8 cellular contexts compared by ENCODE assay signal in the genomic region with DNA sequence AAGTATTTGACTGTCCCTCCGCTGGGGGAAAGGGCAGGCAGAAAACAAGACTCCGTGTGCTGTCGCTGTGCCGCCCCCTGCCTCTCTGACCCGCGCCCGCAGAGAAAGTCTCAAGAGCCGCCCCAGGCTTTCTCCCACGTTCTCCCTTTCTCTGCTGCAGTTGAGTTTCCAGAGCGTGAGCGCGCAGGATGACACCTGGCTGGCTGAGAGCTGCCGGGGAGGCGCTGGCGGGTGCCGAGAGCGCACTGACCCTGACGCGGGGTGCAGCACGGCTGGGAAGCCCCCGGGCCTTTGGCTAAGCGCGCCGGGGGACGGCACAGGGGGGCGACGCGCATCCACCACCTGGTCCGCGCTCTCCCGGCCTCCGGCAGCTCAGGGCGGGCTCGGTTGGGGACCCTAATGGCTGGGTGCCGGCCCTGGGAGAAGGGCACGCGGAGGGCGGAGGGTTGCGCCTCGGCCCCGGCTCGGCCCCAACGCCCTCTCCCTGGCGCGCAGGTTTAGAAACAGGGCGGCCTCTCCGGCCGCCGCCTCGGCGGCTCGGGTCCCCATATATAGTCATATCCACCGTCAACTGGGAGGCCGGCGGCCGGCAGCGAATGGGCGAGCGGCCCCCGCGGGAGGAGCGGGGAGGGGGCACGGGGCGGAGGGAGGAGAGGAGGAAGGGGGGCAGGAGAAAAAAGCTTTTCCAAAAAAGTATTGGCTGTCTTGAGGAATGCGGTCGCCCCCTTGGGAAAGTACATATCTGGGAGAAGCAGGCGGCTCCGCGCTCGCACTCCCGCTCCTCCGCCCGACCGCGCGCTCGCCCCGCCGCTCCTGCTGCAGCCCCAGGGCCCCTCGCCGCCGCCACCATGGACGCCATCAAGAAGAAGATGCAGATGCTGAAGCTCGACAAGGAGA. TPM values are rescaled to one million over a fixed set of nuclear protein-coding genes. Genes with fewer than 3 reads are reported as not detected.
DNase-seq lines count a peak whose midpoint lies in the region; ATAC-seq and TF ChIP-seq lines count a peak whose summit lies in the region.

A gene (plus strand): TSS at position 766 of the 897 bp plus-strand sequence. CDS start 83 bp downstream, at position 849.

- peak within 1 kb of the TSS; percentile 71 for H3K4me3 ChIP-seq in RWPE2 (ENCODE audit: severe bottlenecking)

- H3K27ac Mint-ChIP-seq in dendritic cell treated with granulocyte-macrophage colony-stimulating factor and Interleukin-4, amounts not matched to agents 40 ng/mL and 50 ng/mL, for 4 days: peak within 1 kb of the TSS; percentile 10
- H3K27ac Mint-ChIP-seq in stimulated activated effector memory CD8-positive, alpha-beta T cell treated with anti-CD3 and anti-CD28 coated beads, Interleukin-12 subunit alpha, Interleukin-12 subunit beta, amount 100 ng/mL, for 72 hours: no peak within 1 kb of the TSS

- peaks cover 31% of the 10 kb centered on the region for H3K4me1 Mint-ChIP-seq in dendritic cell treated with granulocyte-macrophage colony-stimulating factor and Interleukin-4, amounts not matched to agents 40 ng/mL and 50 ng/mL, for 4 days (ENCODE audit: low read depth)
- H3K4me1 Mint-ChIP-seq in stimulated activated effector memory CD8-positive, alpha-beta T cell treated with anti-CD3 and anti-CD28 coated beads, Interleukin-12 subunit alpha, Interleukin-12 subunit beta, amount 100 ng/mL, for 72 hours: peaks cover 17% of the 10 kb centered on the region

- no peaks in the 10 kb centered on the region for H3K27me3 ChIP-seq in RWPE2 (ENCODE audit: insufficient read depth, poor library complexity, severe bottlenecking)

- H3K36me3 Mint-ChIP-seq in dendritic cell treated with granulocyte-macrophage colony-stimulating factor and Interleukin-4, amounts not matched to agents 40 ng/mL and 50 ng/mL, for 4 days (ENCODE audit: low read depth): peaks cover 11% of the 10 kb centered on the region
- H3K36me3 Mint-ChIP-seq in stimulated activated effector memory CD8-positive, alpha-beta T cell treated with anti-CD3 and anti-CD28 coated beads, Interleukin-12 subunit alpha, Interleukin-12 subunit beta, amount 100 ng/mL, for 72 hours: no peaks in the 10 kb centered on the region

- H3K4me3 Mint-ChIP-seq in dendritic cell treated with granulocyte-macrophage colony-stimulating factor and Interleukin-4, amounts not matched to agents 40 ng/mL and 50 ng/mL, for 4 days: peak within 1 kb of the TSS; percentile 84
- H3K4me3 Mint-ChIP-seq in stimulated activated effector memory CD8-positive, alpha-beta T cell treated with anti-CD3 and anti-CD28 coated beads, Interleukin-12 subunit alpha, Interleukin-12 subunit beta, amount 100 ng/mL, for 72 hours: peak within 1 kb of the TSS; percentile 70

- H3K4me1 ChIP-seq in RWPE2 (ENCODE audit: insufficient read depth, poor library complexity, severe bottlenecking): peaks cover 48% of the 10 kb centered on the region

- TF ChIP-seq CTCF in RWPE2 (IDR thresholded peaks at IDR 0.05; ENCODE audit: poor library complexity, severe bottlenecking): peak; percentile 16

- peak; percentile 8 for DNase-seq in stimulated activated CD4-positive, alpha-beta T cell treated with anti-CD3 and anti-CD28 coated beads, Interleukin-4, amount 100 ng/mL, for 1 hour
- DNase-seq in stimulated activated CD4-positive, alpha-beta T cell treated with anti-CD3 and anti-CD28 coated beads, Interleukin-4, amount 100 ng/mL, for 4 hours: no peak
- DNase-seq in RWPE2 (ENCODE audit: low spot score): peak; percentile 93
- DNase-seq in left colon: peak; percentile 79 to 86
- DNase-seq in stimulated activated effector memory CD8-positive, alpha-beta T cell treated with anti-CD3 and anti-CD28 coated beads, Interleukin-12 subunit alpha, Interleukin-12 subunit beta, amount 100 ng/mL, for 72 hours (ENCODE audit: low spot score in 2 of 2): peak; percentile 5 to 51
- no peak for DNase-seq in DMS153 treated with DMSO at 0.1 percent for 48 hours (lab: John Stamatoyannopoulos, UW; ENCODE audit: unreplicated experiment)

- peak within 1 kb of the TSS; percentile 59 for H3K27ac ChIP-seq in RWPE2 (ENCODE audit: poor library complexity, severe bottlenecking)

- H3K9me3 Mint-ChIP-seq in dendritic cell treated with granulocyte-macrophage colony-stimulating factor and Interleukin-4, amounts not matched to agents 40 ng/mL and 50 ng/mL, for 4 days: no peaks in the 10 kb centered on the region
- H3K9me3 Mint-ChIP-seq in stimulated activated effector memory CD8-positive, alpha-beta T cell treated with anti-CD3 and anti-CD28 coated beads, Interleukin-12 subunit alpha, Interleukin-12 subunit beta, amount 100 ng/mL, for 72 hours: no peaks in the 10 kb centered on the region

- ATAC-seq in RWPE2 (ENCODE audit: low read depth) (peak; percentile 70), left colon (peak; percentile 68), GM19397 (IDR thresholded peaks at IDR 0.05; ENCODE audit: unreplicated experiment) (no peak)
- ATAC-seq in stimulated activated effector memory CD8-positive, alpha-beta T cell treated with anti-CD3 and anti-CD28 coated beads, Interleukin-12 subunit alpha, Interleukin-12 subunit beta, amount 100 ng/mL, for 72 hours: peak; percentile 57

- peaks cover 33% of the 10 kb centered on the region for H3K36me3 ChIP-seq in RWPE2 (ENCODE audit: low read depth)

- intact Hi-C loops in dendritic cell treated with granulocyte-macrophage colony-stimulating factor and Interleukin-4, amounts not matched to agents 40 ng/mL and 50 ng/mL, for 4 days (cut with micrococcal nuclease): loop anchor here (5.0 kb wide), 1 partner anchor 110 kb away; no protein-coding TSS in a partner anchor
- intact Hi-C loops in left colon (cut with DNase I, micrococcal nuclease): loop anchor here in 1 of 2 donors (10.0 kb wide), 1 partner anchor 147 kb away; no protein-coding TSS in a partner anchor

- no peaks in the 10 kb centered on the region for H3K9me3 ChIP-seq in RWPE2 (ENCODE audit: severe bottlenecking)

- H3K27me3 Mint-ChIP-seq in dendritic cell treated with granulocyte-macrophage colony-stimulating factor and Interleukin-4, amounts not matched to agents 40 ng/mL and 50 ng/mL, for 4 days: peaks cover 82% of the 10 kb centered on the region

RNA-seq across cellular contexts. Expression of the gene that starts here (rescaled TPM):
- total RNA-seq in left colon: 100 to 1,000 TPM; 576 to 607 TPM

Comparison
In these comparisons a context has a peak if more than half of its experiments do, and no peak if none do; other contexts are left out.
1. DNase-seq: peak in stimulated activated CD4-positive, alpha-beta T cell treated with anti-CD3 and anti-CD28 coated beads, Interleukin-4, amount 100 ng/mL, for 1 hour (single experiment), RWPE2 (single experiment), left colon (2 of 2) and stimulated activated effector memory CD8-positive, alpha-beta T cell treated with anti-CD3 and anti-CD28 coated beads, Interleukin-12 subunit alpha, Interleukin-12 subunit beta, amount 100 ng/mL, for 72 hours (2 of 2); none in stimulated activated CD4-positive, alpha-beta T cell treated with anti-CD3 and anti-CD28 coated beads, Interleukin-4, amount 100 ng/mL, for 4 hours (0 of 2) and DMS153 treated with DMSO at 0.1 percent for 48 hours (single experiment).